ENCODE assay signal across 12 cellular contexts in genomic region chr7:32059289-32060045, GRCh38. TPM values are rescaled to one million over a fixed set of nuclear protein-coding genes. Genes with fewer than 3 reads are reported as not detected.
A peak's percentile ranks its signal among the peaks of the same experiment; 100 is the strongest.
DNase-seq lines count a peak whose midpoint lies in the region; ATAC-seq, FAIRE-seq and TF ChIP-seq lines count a peak whose summit lies in the region.
"Had no signal": no experiment of that assay in that cellular context is flagged by ENCODE, and none has a peak within 500 bp of the region (broad histone marks: within the 10 kb centered on the region; RNA-seq: fewer than 3 reads in every experiment).

No MANE protein-coding gene starts in this region.

- TF ChIP-seq CTCF in heart left ventricle (IDR thresholded peaks at IDR 0.05), result no peak
- no peak for TF ChIP-seq CTCF in astrocyte (IDR thresholded peaks at IDR 0.05; ENCODE audit: insufficient read depth, low read depth, low read length)
- TF ChIP-seq CTCF in uterus (IDR thresholded peaks at IDR 0.05), result no peak

- WGBS in heart left ventricle, 4 donors, result 18 to 30% (median 22%) methylated on average over 6 of the region's 6 CpGs

- no peaks in the 10 kb centered on the region for H4K20me1 ChIP-seq in astrocyte (ENCODE audit: insufficient read depth, low read length)

- H3K27ac ChIP-seq in heart left ventricle (peak overlapping the region in 11 of 12 donors; percentile 22 to 72 (median 50)), astrocyte (ENCODE audit: low read depth, low read length) (peak overlapping the region; percentile 36), layer of hippocampus (ENCODE audit: low read depth, low read length) (peak overlapping the region; percentile 72), uterus (peak overlapping the region; percentile 64 to 65)

- peak overlapping the region; percentile 66 for H3K27ac Mint-ChIP-seq in astrocyte (ENCODE audit: unreplicated experiment)
- no peak overlapping the region for H3K27ac Mint-ChIP-seq in activated naive CD8-positive, alpha-beta T cell treated with anti-CD3 and anti-CD28 coated beads for 36 hours

- ATAC-seq in heart left ventricle (no peak), GM18873 (IDR thresholded peaks at IDR 0.05; ENCODE audit: low FRiP score, unreplicated experiment) (no peak), HG03521 (IDR thresholded peaks at IDR 0.05; ENCODE audit: unreplicated experiment) (no peak)

- H3K79me2 ChIP-seq in astrocyte (ENCODE audit: insufficient read depth, low read length), result peaks cover 95% of the 10 kb centered on the region

- H3K4me3 ChIP-seq in heart left ventricle (peak overlapping the region in 8 of 12 donors; percentile 3 to 44 (median 17)), astrocyte (ENCODE audit: insufficient read depth, low read depth, low read length) (peak overlapping the region; percentile 41), uterus (peak overlapping the region; percentile 7 to 25)

- H3K27me3 ChIP-seq in heart left ventricle (no peaks in the 10 kb centered on the region), astrocyte (ENCODE audit: insufficient read depth, low read length) (no peaks in the 10 kb centered on the region), layer of hippocampus (ENCODE audit: control insufficient read depth, insufficient read depth, low read length) (no peaks in the 10 kb centered on the region), uterus (no peaks in the 10 kb centered on the region)

- intact Hi-C loops in heart left ventricle (cut with DNase I) (loop anchor here in 4 of 10 donors (5.0 to 10.0 kb wide), 4 partner anchors 75 to 185 kb away; no protein-coding TSS in a partner anchor), cardiac septum (cut with DNase I) (loop anchor here (5.0 kb wide), 1 partner anchor 177 kb away; no protein-coding TSS in a partner anchor), uterus (cut with DNase I; ENCODE audit: low total_unique reads) (no loop called here)

- no peaks in the 10 kb centered on the region for H3K9me3 ChIP-seq in heart left ventricle
- H3K9me3 ChIP-seq in astrocyte (ENCODE audit: insufficient read depth, low read depth, low read length), result no peaks in the 10 kb centered on the region
- H3K9me3 ChIP-seq in uterus, result no peaks in the 10 kb centered on the region
- H3K9me3 ChIP-seq: BE2C had no signal

- H3K9ac ChIP-seq in astrocyte (ENCODE audit: low read length), result peak overlapping the region; percentile 67

- H2AFZ ChIP-seq in astrocyte (ENCODE audit: low read depth, low read length), result peak overlapping the region; percentile 24

- H3K36me3 Mint-ChIP-seq in astrocyte (ENCODE audit: low read depth, unreplicated experiment), result peaks cover 4% of the 10 kb centered on the region
- no peaks in the 10 kb centered on the region for H3K36me3 Mint-ChIP-seq in activated naive CD8-positive, alpha-beta T cell treated with anti-CD3 and anti-CD28 coated beads for 36 hours

- DNase-seq in heart left ventricle (no peak), cardiac septum (ENCODE audit: low spot score) (no peak), astrocyte (ENCODE audit: low read depth) (peak; percentile 83), uterus (no peak)
- no peak for DNase-seq in activated naive CD8-positive, alpha-beta T cell treated with anti-CD3 and anti-CD28 coated beads for 36 hours
- DNase-seq: activated CD4-positive, alpha-beta T cell treated with anti-CD3 and anti-CD28 coated beads, Interleukin-2, amount 50 U/mL, for 1 hour; activated naive CD4-positive, alpha-beta T cell treated with anti-CD3 and anti-CD28 coated beads, Interleukin-2, amount 50 U/mL, for 16 hours; BE2C; kidney glomerular epithelial cell had no signal

- H3K4me1 Mint-ChIP-seq in astrocyte (ENCODE audit: low read depth, unreplicated experiment), result peaks cover 23% of the 10 kb centered on the region
- H3K4me1 Mint-ChIP-seq in activated naive CD8-positive, alpha-beta T cell treated with anti-CD3 and anti-CD28 coated beads for 36 hours, result no peaks in the 10 kb centered on the region

- no peaks in the 10 kb centered on the region for H3K36me3 ChIP-seq in heart left ventricle
- no peaks in the 10 kb centered on the region for H3K36me3 ChIP-seq in astrocyte (ENCODE audit: insufficient read depth, low read length)
- no peaks in the 10 kb centered on the region for H3K36me3 ChIP-seq in uterus
- H3K36me3 ChIP-seq: BE2C had no signal

- no peaks in the 10 kb centered on the region for H3K27me3 Mint-ChIP-seq in astrocyte (ENCODE audit: low read depth, unreplicated experiment)
- no peaks in the 10 kb centered on the region for H3K27me3 Mint-ChIP-seq in activated naive CD8-positive, alpha-beta T cell treated with anti-CD3 and anti-CD28 coated beads for 36 hours

- no peak overlapping the region for H3K4me3 Mint-ChIP-seq in astrocyte (ENCODE audit: unreplicated experiment)
- no peak overlapping the region for H3K4me3 Mint-ChIP-seq in activated naive CD8-positive, alpha-beta T cell treated with anti-CD3 and anti-CD28 coated beads for 36 hours

- FAIRE-seq in astrocyte (lab: Jason Lieb, UNC), result no peak

- TF ChIP-seq POLR2A in heart left ventricle (IDR thresholded peaks at IDR 0.05) (no peak), uterus (IDR thresholded peaks at IDR 0.05) (no peak)

- H3K4me1 ChIP-seq in heart left ventricle (peaks cover 2 to 90% (median 43%) of the 10 kb centered on the region in 12 donors), astrocyte (ENCODE audit: insufficient read depth, low read length) (peaks cover 25% of the 10 kb centered on the region), uterus (no peaks in the 10 kb centered on the region)
- H3K4me1 ChIP-seq: BE2C had no signal

- H3K9me3 Mint-ChIP-seq in astrocyte (ENCODE audit: unreplicated experiment), result no peaks in the 10 kb centered on the region
- no peaks in the 10 kb centered on the region for H3K9me3 Mint-ChIP-seq in activated naive CD8-positive, alpha-beta T cell treated with anti-CD3 and anti-CD28 coated beads for 36 hours

- H3K4me2 ChIP-seq in astrocyte (ENCODE audit: low read length), result peak overlapping the region; percentile 81

RNA-seq across cellular contexts. Expression of gene PDE1C, which starts 10.7 kb away (rescaled TPM):
- total RNA-seq in heart left ventricle (100 to 1,000 TPM in 8 of 9 donors, 10 to 100 TPM in 1; 63.7 to 307 (median 143) TPM), cardiac septum (220 TPM), astrocyte (14.9 and 31.6 TPM in 2 replicates), uterus (10 to 100 TPM in 3 of 4 donors, 1 to 10 TPM in 1; 5.9 to 26.4 (median 13.7) TPM)
- polyA plus RNA-seq in heart left ventricle, result 10 to 100 TPM; 35.3 to 42.9 TPM
- total RNA-seq in activated naive CD8-positive, alpha-beta T cell treated with anti-CD3 and anti-CD28 coated beads for 36 hours, result not detected

Comparison
In these comparisons a context has a peak if more than half of its experiments do, and no peak if none do; other contexts are left out.
1. RNA of gene PDE1C, which starts 10.7 kb away (total RNA-seq): 220 TPM in cardiac septum (single experiment), 63.7 to 307 TPM in heart left ventricle, 14.9 to 31.6 TPM in astrocyte and 5.9 to 26.4 TPM in uterus; not detected in activated naive CD8-positive, alpha-beta T cell treated with anti-CD3 and anti-CD28 coated beads for 36 hours; every median in the first group is over 4 times any median in the second.
2. Peak in every context shown above with its lines, with median percentiles within 50 percentile points of each other: H3K27ac ChIP-seq and H3K4me3 ChIP-seq.